Comparison of ENCODE assay signal across 15 cellular contexts in genomic region chr1:3922201-3922725, GRCh38. TPM values are rescaled to one million over a fixed set of nuclear protein-coding genes. Genes with fewer than 3 reads are reported as not detected.
DNase-seq lines count a peak whose midpoint lies in the region; ATAC-seq and TF ChIP-seq lines count a peak whose summit lies in the region.
"Had no signal": no experiment of that assay in that cellular context is flagged by ENCODE, and none has a peak within 500 bp of the region (broad histone marks: within the 10 kb centered on the region; RNA-seq: fewer than 3 reads in every experiment).

No MANE protein-coding gene starts in this region.

- H3K9me3 Mint-ChIP-seq in activated T-cell treated with anti-CD3 and anti-CD28 coated beads, Interleukin-2, amount 50 U/mL, for 4 hours: no peaks in the 10 kb centered on the region
- H3K9me3 Mint-ChIP-seq in T-cell (no peaks in the 10 kb centered on the region), memory B cell (no peaks in the 10 kb centered on the region)

- TF ChIP-seq CTCF in adrenal gland (IDR thresholded peaks at IDR 0.05): no peak

- CTCF ChIA-PET in T-cell (lab: Charles Lee): interaction anchor here in 1 of 2 donors (0.6 kb wide), 1 partner anchor 61 kb away, joined by 3 read pairs; no protein-coding TSS in a partner anchor

- H3K4me3 ChIP-seq in adrenal gland: no peak overlapping the region

- WGBS in adrenal gland, 4 donors: 78 to 86% (median 82%) methylated on average over 6 of the region's 6 CpGs

- no peaks in the 10 kb centered on the region for H3K4me1 ChIP-seq in adrenal gland (replicated peaks in 1 of 2)

- H3K27ac Mint-ChIP-seq in T-cell (no peak overlapping the region), memory B cell (no peak overlapping the region)
- H3K27ac Mint-ChIP-seq: endodermal cell had no signal

- ATAC-seq in activated T-cell treated with anti-CD3 and anti-CD28 coated beads, Interleukin-2, amount 50 U/mL, for 4 hours: peak; percentile 65 to 67
- ATAC-seq in HG03354 (IDR thresholded peaks at IDR 0.05; ENCODE audit: poor library complexity, severe bottlenecking, unreplicated experiment): peak; percentile 38
- peak; percentile 37 to 87 (median 49) for ATAC-seq in T-cell (replicated peaks in 1 of 4)
- ATAC-seq in memory B cell (ENCODE audit: low read depth): peak; percentile 59
- no peak for ATAC-seq in GM19397 (IDR thresholded peaks at IDR 0.05; ENCODE audit: unreplicated experiment)
- no peak for ATAC-seq in HG03442 (IDR thresholded peaks at IDR 0.05; ENCODE audit: unreplicated experiment)
- ATAC-seq: Right ventricle myocardium inferior had no signal

- peaks cover 1% of the 10 kb centered on the region for H3K4me1 Mint-ChIP-seq in activated T-cell treated with anti-CD3 and anti-CD28 coated beads, Interleukin-2, amount 50 U/mL, for 4 hours (ENCODE audit: low read depth)
- H3K4me1 Mint-ChIP-seq in T-cell (peaks cover 0 to 7% (median 6%) of the 10 kb centered on the region in 3 donors), memory B cell (no peaks in the 10 kb centered on the region)
- H3K4me1 Mint-ChIP-seq: endodermal cell had no signal

- intact Hi-C loops in adrenal gland (cut with DNase I): no loop called here

- no peak overlapping the region for H3K27ac ChIP-seq in adrenal gland
- H3K27ac ChIP-seq: brain microvascular endothelial cell had no signal

- TF ChIP-seq POLR2A in adrenal gland (IDR thresholded peaks at IDR 0.05): no peak

- no peak overlapping the region for H3K4me3 Mint-ChIP-seq in activated T-cell treated with anti-CD3 and anti-CD28 coated beads, Interleukin-2, amount 50 U/mL, for 4 hours
- no peak overlapping the region for H3K4me3 Mint-ChIP-seq in T-cell
- no peak overlapping the region for H3K4me3 Mint-ChIP-seq in memory B cell
- H3K4me3 Mint-ChIP-seq: endodermal cell had no signal

- H3K36me3 Mint-ChIP-seq in activated T-cell treated with anti-CD3 and anti-CD28 coated beads, Interleukin-2, amount 50 U/mL, for 4 hours (ENCODE audit: insufficient read depth): no peaks in the 10 kb centered on the region
- H3K36me3 Mint-ChIP-seq in T-cell (no peaks in the 10 kb centered on the region), memory B cell (no peaks in the 10 kb centered on the region)

- POLR2A ChIA-PET in T-cell (lab: Charles Lee): no interaction called here

- no peaks in the 10 kb centered on the region for H3K27me3 ChIP-seq in adrenal gland
- H3K27me3 ChIP-seq: brain microvascular endothelial cell had no signal

- peaks cover 5% of the 10 kb centered on the region for H3K27me3 Mint-ChIP-seq in activated T-cell treated with anti-CD3 and anti-CD28 coated beads, Interleukin-2, amount 50 U/mL, for 4 hours (ENCODE audit: low read depth)
- H3K27me3 Mint-ChIP-seq in T-cell (peaks cover 0 to 11% of the 10 kb centered on the region in 2 donors), memory B cell (peaks cover 7% of the 10 kb centered on the region)

- no peak for DNase-seq in activated T-cell treated with anti-CD3 and anti-CD28 coated beads, Interleukin-2, amount 50 U/mL, for 4 hours
- DNase-seq in activated T-cell treated with anti-CD3 and anti-CD28 coated beads, Interleukin-2, amount 50 U/mL, for 1 hour: no peak
- peak in 6 of 34 experiments; percentile 8 to 26 (median 13) for DNase-seq in T-cell
- no peak for DNase-seq in memory B cell (ENCODE audit: low spot score in 2 of 2)
- no peak for DNase-seq in adrenal gland
- DNase-seq: brain microvascular endothelial cell, DMS79, endodermal cell, foreskin melanocyte, NCI-H1417, NCI-H774 had no signal

- no peaks in the 10 kb centered on the region for H3K9me3 ChIP-seq in adrenal gland (replicated peaks in 1 of 3)

- H3K36me3 ChIP-seq in adrenal gland (replicated peaks in 1 of 2): no peaks in the 10 kb centered on the region
- H3K36me3 ChIP-seq: brain microvascular endothelial cell had no signal

RNA-seq across cellular contexts. Expression of gene C1orf174, which starts 22.2 kb away (rescaled TPM):
- total RNA-seq in activated T-cell treated with anti-CD3 and anti-CD28 coated beads, Interleukin-2, amount 50 U/mL, for 4 hours: 10 to 100 TPM; 55.0 to 61.8 (median 60.5) TPM
- total RNA-seq in T-cell: 10 to 100 TPM; 15.7 to 34.7 (median 33.4) TPM
- 10 to 100 TPM; 16.1 to 28.0 (median 19.2) TPM for total RNA-seq in adrenal gland
- polyA plus RNA-seq in adrenal gland: 10 to 100 TPM; 11.5 to 27.6 (median 15.8) TPM

Comparison
In these comparisons a context has a peak if more than half of its experiments do, and no peak if none do; other contexts are left out.
1. ATAC-seq: peak in activated T-cell treated with anti-CD3 and anti-CD28 coated beads, Interleukin-2, amount 50 U/mL, for 4 hours (2 of 2), HG03354 (single experiment), T-cell (4 of 4) and memory B cell (single experiment); none in GM19397 (single experiment) and HG03442 (single experiment).